21 cellular contexts compared by ENCODE assay signal in the genomic region with DNA sequence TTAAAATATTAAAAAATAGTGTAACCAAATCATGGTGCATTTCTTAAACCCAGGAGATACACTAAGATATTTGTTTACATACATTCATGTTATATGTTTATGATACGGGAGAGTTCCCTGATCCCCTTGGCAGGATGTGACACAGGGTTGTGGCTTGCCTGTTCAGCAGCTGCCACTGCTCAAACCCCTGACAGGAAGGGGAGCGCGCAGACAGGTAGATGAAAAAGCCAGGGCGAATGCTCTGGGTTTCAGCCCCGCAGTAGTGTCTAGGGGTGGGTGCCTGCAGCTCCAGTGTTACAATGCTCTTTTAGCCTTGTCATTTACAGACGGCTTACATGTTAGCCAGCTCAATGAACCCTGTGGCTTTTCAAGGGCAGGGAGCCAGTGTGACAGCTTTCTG.
DNase-seq lines count a peak whose midpoint lies in the region; ATAC-seq, FAIRE-seq and TF ChIP-seq lines count a peak whose summit lies in the region.
"Had no signal": no experiment of that assay in that cellular context is flagged by ENCODE, and none has a peak within 500 bp of the region (broad histone marks: within the 10 kb centered on the region; RNA-seq: fewer than 3 reads in every experiment).

No MANE protein-coding gene starts in this region.

- no peaks in the 10 kb centered on the region for H3K27me3 ChIP-seq in GM12878 (replicated peaks in 1 of 2; ENCODE audit: control insufficient read depth in 2 of 2, insufficient read depth in 2 of 2, low read length in 1 of 2)

- POLR2A ChIA-PET in GM12878 (lab: Charles Lee), result no interaction called here

- no peak overlapping the region for H2AFZ ChIP-seq in GM12878 (ENCODE audit: control insufficient read depth, low read depth, low read length)

- SMC1A ChIA-PET in GM12878 (lab: Charles Lee; ENCODE audit: uncharacterized antibody, unreplicated experiment), result interaction anchor here (0.6 kb wide), 1 partner anchor 178 kb away, joined by 3 read pairs; no protein-coding TSS in a partner anchor

- in situ Hi-C loops in GM12878 (cut with MboI), result no loop called here

- TF ChIP-seq EP300 in GM12878 (IDR thresholded peaks at IDR 0.05; ENCODE audit: borderline replicate concordance in 1 of 2, control insufficient read depth in 1 of 2, low read depth in 2 of 2, low read length in 2 of 2), result no peak

- no peak overlapping the region for H3K9ac ChIP-seq in GM12878 (ENCODE audit: control insufficient read depth, insufficient read depth, low read length)

- RAD21 ChIA-PET in GM12878 (lab: Charles Lee; ENCODE audit: unreplicated experiment), result no interaction called here

- no peak overlapping the region for H3K27ac ChIP-seq in GM12878 (ENCODE audit: control insufficient read depth, insufficient read depth)

- TF ChIP-seq CTCF in GM12878 (IDR thresholded peaks at IDR 0.05 in 2 of 3, conservative IDR thresholded peaks at IDR 0.05 in 1 of 3; ENCODE audit: control insufficient read depth in 2 of 3, extremely low read depth in 1 of 3, insufficient read depth in 1 of 3, low read depth in 3 of 3, low read length in 3 of 3), result no peak

- 66% methylated on average over 6 of the region's 6 CpGs for WGBS in GM12878 (ENCODE audit: insufficient coverage, insufficient replicate concordance, low lambda C conversion rate, missing lambda C conversion rate)

- CTCF ChIA-PET in GM12878 (lab: Yijun Ruan, JAX), result no interaction called here

- no TSS peak for BruUV-seq in GM12878 (replicated peaks; lab: Mats Ljungman, UMichigan)

- intact Hi-C loops in GM12878 (cut with micrococcal nuclease; ENCODE audit: unreplicated experiment), result no loop called here

- no peaks in the 10 kb centered on the region for H3K36me3 ChIP-seq in GM12878 (ENCODE audit: control insufficient read depth in 2 of 2, insufficient read depth in 2 of 2, low read length in 1 of 2)

- no peaks in the 10 kb centered on the region for H4K20me1 ChIP-seq in GM12878 (ENCODE audit: control insufficient read depth, insufficient read depth)

- TF ChIP-seq POLR2A in GM12878 (IDR thresholded peaks at IDR 0.05; ENCODE audit: low read depth, low read length), result no peak

- H3K9me3 ChIP-seq in GM12878 (replicated peaks; ENCODE audit: control insufficient read depth, insufficient read depth, low read length), result no peaks in the 10 kb centered on the region

- H3K79me2 ChIP-seq in GM12878 (ENCODE audit: control insufficient read depth, insufficient read depth, low read length), result no peaks in the 10 kb centered on the region

- DNase-seq in GM12878 (ENCODE audit: low read depth, low spot score) (no peak), amygdala (lab: John Stamatoyannopoulos, UW) (no peak), medulla oblongata (ENCODE audit: extremely low spot score) (no peak)
- DNase-seq in activated CD8-positive, alpha-beta memory T cell treated with anti-CD3 and anti-CD28 coated beads, Interleukin-2, amount 50 U/mL, for 4 hours, result no peak
- DNase-seq: activated CD4-positive, alpha-beta T cell treated with anti-CD3 and anti-CD28 coated beads for 4 hours; anterior cingulate cortex; cerebellar nuclear complex; Karpas-422; naive B cell; NCI-H1092 treated with DMSO at 0.1 percent for 48 hours; NCI-H748 treated with DMSO at 0.1 percent for 48 hours; stimulated activated CD4-positive, alpha-beta T cell treated with anti-CD3 and anti-CD28 coated beads, Interleukin-2, amount 100 ng/mL, for 48 hours had no signal

- H3K4me1 ChIP-seq in GM12878 (ENCODE audit: control insufficient read depth, insufficient read depth, low read length), result no peaks in the 10 kb centered on the region

- TF ChIP-seq RAD21 in GM12878 (IDR thresholded peaks at IDR 0.05; ENCODE audit: insufficient read depth, low read depth, low read length), result no peak

- H3K4me2 ChIP-seq in GM12878 (ENCODE audit: control insufficient read depth, insufficient read depth), result no peak overlapping the region

- no peak overlapping the region for H3K4me3 ChIP-seq in GM12878
- H3K4me3 ChIP-seq: lung had no signal

- ATAC-seq in GM19023 (IDR thresholded peaks at IDR 0.05; ENCODE audit: unreplicated experiment), result peak; percentile 72
- ATAC-seq in GM21786 (IDR thresholded peaks at IDR 0.05; ENCODE audit: unreplicated experiment), result peak; percentile 66
- peak; percentile 51 for ATAC-seq in HG03159 (IDR thresholded peaks at IDR 0.05; ENCODE audit: unreplicated experiment)
- ATAC-seq in GM12878, result peak; percentile 92
- no peak for ATAC-seq in HG03108 (IDR thresholded peaks at IDR 0.05; ENCODE audit: unreplicated experiment)
- ATAC-seq: Panc1, SK-N-SH treated with all-trans-retinoic acid at 6 μM for 48 hours had no signal

- FAIRE-seq in GM12878 (lab: Jason Lieb, UNC), result no peak
- FAIRE-seq: GM12891, H1 had no signal

TF ChIP-seq in GM12878, 131 proteins besides CTCF, POLR2A, EP300 and RAD21 (continues in another document):
- TF ChIP-seq BCL11A (IDR thresholded peaks at IDR 0.05; ENCODE audit: low read depth, low read length) (no peak), TCF12 (IDR thresholded peaks at IDR 0.05; ENCODE audit: low read depth, low read length) (peak; percentile 67; the same call in 1 of the 2 replicates), IKZF2 (IDR thresholded peaks at IDR 0.05) (no peak), CREB1 (IDR thresholded peaks at IDR 0.05; ENCODE audit: low read depth) (no peak), ZNF217 (IDR thresholded peaks at IDR 0.05) (no peak), YBX1 (IDR thresholded peaks at IDR 0.05) (no peak), NR2C2 (IDR thresholded peaks at IDR 0.05; ENCODE audit: borderline replicate concordance, control insufficient read depth, insufficient read length, low read depth) (no peak)
- TF ChIP-seq, protein P1, sequence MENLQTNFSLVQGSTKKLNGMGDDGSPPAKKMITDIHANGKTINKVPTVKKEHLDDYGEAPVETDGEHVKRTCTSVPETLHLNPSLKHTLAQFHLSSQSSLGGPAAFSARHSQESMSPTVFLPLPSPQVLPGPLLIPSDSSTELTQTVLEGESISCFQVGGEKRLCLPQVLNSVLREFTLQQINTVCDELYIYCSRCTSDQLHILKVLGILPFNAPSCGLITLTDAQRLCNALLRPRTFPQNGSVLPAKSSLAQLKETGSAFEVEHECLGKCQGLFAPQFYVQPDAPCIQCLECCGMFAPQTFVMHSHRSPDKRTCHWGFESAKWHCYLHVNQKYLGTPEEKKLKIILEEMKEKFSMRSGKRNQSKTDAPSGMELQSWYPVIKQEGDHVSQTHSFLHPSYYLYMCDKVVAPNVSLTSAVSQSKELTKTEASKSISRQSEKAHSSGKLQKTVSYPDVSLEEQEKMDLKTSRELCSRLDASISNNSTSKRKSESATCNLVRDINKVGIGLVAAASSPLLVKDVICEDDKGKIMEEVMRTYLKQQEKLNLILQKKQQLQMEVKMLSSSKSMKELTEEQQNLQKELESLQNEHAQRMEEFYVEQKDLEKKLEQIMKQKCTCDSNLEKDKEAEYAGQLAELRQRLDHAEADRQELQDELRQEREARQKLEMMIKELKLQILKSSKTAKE (IDR thresholded peaks at IDR 0.05; ENCODE audit: low read depth, poor library complexity, severe bottlenecking), result no peak
- TF ChIP-seq, protein P2, sequence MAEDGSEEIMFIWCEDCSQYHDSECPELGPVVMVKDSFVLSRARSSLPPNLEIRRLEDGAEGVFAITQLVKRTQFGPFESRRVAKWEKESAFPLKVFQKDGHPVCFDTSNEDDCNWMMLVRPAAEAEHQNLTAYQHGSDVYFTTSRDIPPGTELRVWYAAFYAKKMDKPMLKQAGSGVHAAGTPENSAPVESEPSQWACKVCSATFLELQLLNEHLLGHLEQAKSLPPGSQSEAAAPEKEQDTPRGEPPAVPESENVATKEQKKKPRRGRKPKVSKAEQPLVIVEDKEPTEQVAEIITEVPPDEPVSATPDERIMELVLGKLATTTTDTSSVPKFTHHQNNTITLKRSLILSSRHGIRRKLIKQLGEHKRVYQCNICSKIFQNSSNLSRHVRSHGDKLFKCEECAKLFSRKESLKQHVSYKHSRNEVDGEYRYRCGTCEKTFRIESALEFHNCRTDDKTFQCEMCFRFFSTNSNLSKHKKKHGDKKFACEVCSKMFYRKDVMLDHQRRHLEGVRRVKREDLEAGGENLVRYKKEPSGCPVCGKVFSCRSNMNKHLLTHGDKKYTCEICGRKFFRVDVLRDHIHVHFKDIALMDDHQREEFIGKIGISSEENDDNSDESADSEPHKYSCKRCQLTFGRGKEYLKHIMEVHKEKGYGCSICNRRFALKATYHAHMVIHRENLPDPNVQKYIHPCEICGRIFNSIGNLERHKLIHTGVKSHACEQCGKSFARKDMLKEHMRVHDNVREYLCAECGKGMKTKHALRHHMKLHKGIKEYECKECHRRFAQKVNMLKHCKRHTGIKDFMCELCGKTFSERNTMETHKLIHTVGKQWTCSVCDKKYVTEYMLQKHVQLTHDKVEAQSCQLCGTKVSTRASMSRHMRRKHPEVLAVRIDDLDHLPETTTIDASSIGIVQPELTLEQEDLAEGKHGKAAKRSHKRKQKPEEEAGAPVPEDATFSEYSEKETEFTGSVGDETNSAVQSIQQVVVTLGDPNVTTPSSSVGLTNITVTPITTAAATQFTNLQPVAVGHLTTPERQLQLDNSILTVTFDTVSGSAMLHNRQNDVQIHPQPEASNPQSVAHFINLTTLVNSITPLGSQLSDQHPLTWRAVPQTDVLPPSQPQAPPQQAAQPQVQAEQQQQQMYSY (CRISPR knock-in tag; IDR thresholded peaks at IDR 0.05), result no peak
- TF ChIP-seq, protein P3, sequence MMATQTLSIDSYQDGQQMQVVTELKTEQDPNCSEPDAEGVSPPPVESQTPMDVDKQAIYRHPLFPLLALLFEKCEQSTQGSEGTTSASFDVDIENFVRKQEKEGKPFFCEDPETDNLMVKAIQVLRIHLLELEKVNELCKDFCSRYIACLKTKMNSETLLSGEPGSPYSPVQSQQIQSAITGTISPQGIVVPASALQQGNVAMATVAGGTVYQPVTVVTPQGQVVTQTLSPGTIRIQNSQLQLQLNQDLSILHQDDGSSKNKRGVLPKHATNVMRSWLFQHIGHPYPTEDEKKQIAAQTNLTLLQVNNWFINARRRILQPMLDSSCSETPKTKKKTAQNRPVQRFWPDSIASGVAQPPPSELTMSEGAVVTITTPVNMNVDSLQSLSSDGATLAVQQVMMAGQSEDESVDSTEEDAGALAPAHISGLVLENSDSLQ (IDR thresholded peaks at IDR 0.05), result peak; percentile 20; the same call in 1 of the 2 replicates
- TF ChIP-seq, protein P4, sequence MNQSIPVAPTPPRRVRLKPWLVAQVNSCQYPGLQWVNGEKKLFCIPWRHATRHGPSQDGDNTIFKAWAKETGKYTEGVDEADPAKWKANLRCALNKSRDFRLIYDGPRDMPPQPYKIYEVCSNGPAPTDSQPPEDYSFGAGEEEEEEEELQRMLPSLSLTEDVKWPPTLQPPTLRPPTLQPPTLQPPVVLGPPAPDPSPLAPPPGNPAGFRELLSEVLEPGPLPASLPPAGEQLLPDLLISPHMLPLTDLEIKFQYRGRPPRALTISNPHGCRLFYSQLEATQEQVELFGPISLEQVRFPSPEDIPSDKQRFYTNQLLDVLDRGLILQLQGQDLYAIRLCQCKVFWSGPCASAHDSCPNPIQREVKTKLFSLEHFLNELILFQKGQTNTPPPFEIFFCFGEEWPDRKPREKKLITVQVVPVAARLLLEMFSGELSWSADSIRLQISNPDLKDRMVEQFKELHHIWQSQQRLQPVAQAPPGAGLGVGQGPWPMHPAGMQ (IDR thresholded peaks at IDR 0.05; ENCODE audit: borderline replicate concordance), result no peak
